Comparison of ENCODE assay signal across 10 cellular contexts in the genomic region with DNA sequence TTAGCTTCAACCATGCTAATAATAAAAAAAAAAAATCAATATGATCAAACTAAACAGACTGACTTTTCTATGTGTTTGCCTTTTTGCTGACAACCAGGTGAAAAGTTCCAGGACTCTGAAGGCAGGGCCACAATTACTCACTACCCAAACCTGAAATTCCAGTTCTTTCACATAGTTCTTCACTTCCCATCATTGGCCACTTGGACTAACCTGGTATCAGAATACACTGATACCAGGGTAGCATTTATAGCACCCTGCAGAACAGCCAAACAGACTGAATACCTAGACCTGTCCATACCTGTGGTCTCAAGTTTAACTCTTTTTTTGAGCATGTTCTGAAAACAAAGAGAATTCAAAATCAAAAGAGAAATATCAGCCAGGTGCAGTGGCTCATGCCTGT. TPM values are rescaled to one million over a fixed set of nuclear protein-coding genes. Genes with fewer than 3 reads are reported as not detected.
DNase-seq lines count a peak whose midpoint lies in the region; ATAC-seq, FAIRE-seq and TF ChIP-seq lines count a peak whose summit lies in the region.
"Had no signal": no experiment of that assay in that cellular context is flagged by ENCODE, and none has a peak within 500 bp of the region (broad histone marks: within the 10 kb centered on the region; RNA-seq: fewer than 3 reads in every experiment).

No MANE protein-coding gene starts in this region.

- peaks cover 61% of the 10 kb centered on the region for H3K4me1 Mint-ChIP-seq in central memory CD8-positive, alpha-beta T cell

- TF ChIP-seq CTCF in neutrophil (IDR thresholded peaks at IDR 0.05) (no peak), D721Med (IDR thresholded peaks at IDR 0.05; ENCODE audit: insufficient read depth, missing control alignments) (no peak)

- peaks cover 37 to 78% of the 10 kb centered on the region in 2 experiments for H3K4me1 ChIP-seq in neutrophil (ENCODE audit: control insufficient read depth in 1 of 2, insufficient read depth in 1 of 2, low read depth in 1 of 2, low read length in 1 of 2)

- H3K9me3 Mint-ChIP-seq in central memory CD8-positive, alpha-beta T cell, result no peaks in the 10 kb centered on the region

- no peak for ATAC-seq in central memory CD8-positive, alpha-beta T cell (replicated peaks; ENCODE audit: extremely low read depth, poor library complexity, severe bottlenecking)

- DNase-seq in DMS79 (lab: John Stamatoyannopoulos, UW) (peak; percentile 40), NCI-H146 (lab: John Stamatoyannopoulos, UW) (peak; percentile 67), SHP77 (lab: John Stamatoyannopoulos, UW) (no peak), occipital lobe (lab: John Stamatoyannopoulos, UW) (no peak), D721Med (ENCODE audit: insufficient read length, low spot score) (no peak)
- no peak for DNase-seq in central memory CD8-positive, alpha-beta T cell (ENCODE audit: low spot score in 2 of 2)
- no peak for DNase-seq in activated CD4-positive, alpha-beta T cell treated with anti-CD3 and anti-CD28 coated beads, Interleukin-2, amount 50 U/mL, for 4 hours
- DNase-seq: retina, T-helper 9 cell had no signal

- no peak for FAIRE-seq in D721Med (lab: Jason Lieb, UNC)

- H3K36me3 ChIP-seq in neutrophil, result no peaks in the 10 kb centered on the region

- H3K36me3 Mint-ChIP-seq in central memory CD8-positive, alpha-beta T cell (ENCODE audit: insufficient read depth), result peaks cover 10% of the 10 kb centered on the region

- no peaks in the 10 kb centered on the region for H3K27me3 ChIP-seq in neutrophil

- peak overlapping the region; percentile 9 for H3K4me3 Mint-ChIP-seq in central memory CD8-positive, alpha-beta T cell

- no peak overlapping the region for H3K4me3 ChIP-seq in neutrophil (ENCODE audit: low read depth in 1 of 2, low read length in 1 of 2)

- no peaks in the 10 kb centered on the region for H3K27me3 Mint-ChIP-seq in central memory CD8-positive, alpha-beta T cell

- H3K9me3 ChIP-seq in neutrophil, result no peaks in the 10 kb centered on the region

- peak overlapping the region; percentile 68 for H3K27ac ChIP-seq in neutrophil

- H3K27ac Mint-ChIP-seq in central memory CD8-positive, alpha-beta T cell (ENCODE audit: low read depth), result peak overlapping the region; percentile 91

RNA-seq across cellular contexts. Expression of a gene that starts 25.1 kb away (rescaled TPM):
- 11.9 TPM for total RNA-seq in occipital lobe

Comparison
In these comparisons a context has a peak if more than half of its experiments do, and no peak if none do; other contexts are left out.
1. DNase-seq: peak in DMS79 (single experiment) and NCI-H146 (single experiment); none in central memory CD8-positive, alpha-beta T cell (0 of 2), SHP77 (0 of 2), occipital lobe (single experiment), activated CD4-positive, alpha-beta T cell treated with anti-CD3 and anti-CD28 coated beads, Interleukin-2, amount 50 U/mL, for 4 hours (0 of 2) and D721Med (single experiment).